Comparison of ENCODE assay signal across 9 cellular contexts in genomic region chr12:11437966-11438365, GRCh38. TPM values are rescaled to one million over a fixed set of nuclear protein-coding genes. Genes with fewer than 3 reads are reported as not detected.
"Had no signal": no experiment of that assay in that cellular context is flagged by ENCODE, and none has a peak within 500 bp of the region (broad histone marks: within the 10 kb centered on the region; RNA-seq: fewer than 3 reads in every experiment).

No MANE protein-coding gene starts in this region.

- DNase-seq: H7, HFFc6, IMR-90 had no signal

- H3K4me2 ChIP-seq: GM23338 had no signal

- H3K4me3 ChIP-seq: GM23338, HAP-1, K562 had no signal

- FAIRE-seq: HTR-8/SVneo, K562 had no signal

- H2AFZ ChIP-seq: GM23338 had no signal

- ATAC-seq: GM23338, HCT116, K562 had no signal

- H3K4me1 ChIP-seq: HAP-1 had no signal

- H3K36me3 ChIP-seq: HAP-1 had no signal

- H3K9me3 ChIP-seq: HAP-1 had no signal

RNA-seq across cellular contexts. Expression of gene PRB2, which starts 42.6 kb away (rescaled TPM):
- total RNA-seq: GM23338, H4, H7, HFFc6, IMR-90, K562 had no signal
- polyA plus RNA-seq: GM23338, IMR-90, K562 had no signal
